9 cellular contexts compared by ENCODE assay signal in genomic region chr9:113587471-113588031, GRCh38.
DNase-seq lines count a peak whose midpoint lies in the region; ATAC-seq and TF ChIP-seq lines count a peak whose summit lies in the region.
"Had no signal": no experiment of that assay in that cellular context is flagged by ENCODE, and none has a peak within 500 bp of the region (broad histone marks: within the 10 kb centered on the region; RNA-seq: fewer than 3 reads in every experiment).

No MANE protein-coding gene starts in this region.

- peaks cover 5% of the 10 kb centered on the region for H3K36me3 Mint-ChIP-seq in nephron (ENCODE audit: low read depth)

- no peak overlapping the region for H3K4me3 ChIP-seq in fibroblast of mammary gland (ENCODE audit: control insufficient read depth, low read depth, low read length)

- no peak overlapping the region for H3K27ac Mint-ChIP-seq in nephron
- H3K27ac Mint-ChIP-seq: mesothelial cell of epicardium had no signal

- peak overlapping the region; percentile 2; the same call in 1 of the 2 replicates for H3K27ac ChIP-seq in RWPE1

- no peak for TF ChIP-seq CTCF in RWPE1 (conservative IDR thresholded peaks at IDR 0.05; ENCODE audit: low read depth)
- TF ChIP-seq CTCF in fibroblast of mammary gland (conservative IDR thresholded peaks at IDR 0.05; ENCODE audit: control insufficient read depth, insufficient read depth, low read depth, low read length) = peak; percentile 46
- TF ChIP-seq CTCF in nephron (IDR thresholded peaks at IDR 0.05; ENCODE audit: unreplicated experiment in 3 of 3) = peak; percentile 53 to 61 (median 58)

- CTCF ChIA-PET in RWPE1 (lab: Yijun Ruan, JAX) = interaction anchor here (2.2 to 2.6 kb wide), 2 partner anchors 67 to 70 kb away, joined by 6 to 8 read pairs; no protein-coding TSS in a partner anchor

- peak; percentile 45 for DNase-seq in CMK (ENCODE audit: low read depth)
- no peak for DNase-seq in RWPE1 (ENCODE audit: low spot score)
- DNase-seq in fibroblast of mammary gland (ENCODE audit: low read depth) = peak; percentile 36
- DNase-seq in left colon = no peak
- DNase-seq in NCI-H2227 (lab: John Stamatoyannopoulos, UW; ENCODE audit: unreplicated experiment) = no peak

- ATAC-seq in HG03354 (IDR thresholded peaks at IDR 0.05; ENCODE audit: poor library complexity, severe bottlenecking, unreplicated experiment) = no peak
- no peak for ATAC-seq in left colon
- ATAC-seq in GM18498 (IDR thresholded peaks at IDR 0.05; ENCODE audit: unreplicated experiment) = no peak

- POLR2A ChIA-PET in RWPE1 (lab: Yijun Ruan, JAX; ENCODE audit: low non-redundant PET) = no interaction called here

- peaks cover 8% of the 10 kb centered on the region for H3K27me3 Mint-ChIP-seq in nephron (ENCODE audit: low read depth)

- intact Hi-C loops in left colon (cut with DNase I, micrococcal nuclease) = no loop called here

- no peaks in the 10 kb centered on the region for H3K9me3 Mint-ChIP-seq in nephron
- H3K9me3 Mint-ChIP-seq: mesothelial cell of epicardium had no signal

- peaks cover 12% of the 10 kb centered on the region for H3K4me1 Mint-ChIP-seq in nephron
- H3K4me1 Mint-ChIP-seq: mesothelial cell of epicardium had no signal

- no peak overlapping the region for H3K4me3 Mint-ChIP-seq in nephron
- H3K4me3 Mint-ChIP-seq: mesothelial cell of epicardium had no signal

Comparison
In these comparisons a context has a peak if more than half of its experiments do, and no peak if none do; other contexts are left out.
1. DNase-seq: peak in CMK (single experiment) and fibroblast of mammary gland (single experiment); none in RWPE1 (single experiment), left colon (0 of 2) and NCI-H2227 (single experiment).